12 cellular contexts compared by ENCODE assay signal in the genomic region with DNA sequence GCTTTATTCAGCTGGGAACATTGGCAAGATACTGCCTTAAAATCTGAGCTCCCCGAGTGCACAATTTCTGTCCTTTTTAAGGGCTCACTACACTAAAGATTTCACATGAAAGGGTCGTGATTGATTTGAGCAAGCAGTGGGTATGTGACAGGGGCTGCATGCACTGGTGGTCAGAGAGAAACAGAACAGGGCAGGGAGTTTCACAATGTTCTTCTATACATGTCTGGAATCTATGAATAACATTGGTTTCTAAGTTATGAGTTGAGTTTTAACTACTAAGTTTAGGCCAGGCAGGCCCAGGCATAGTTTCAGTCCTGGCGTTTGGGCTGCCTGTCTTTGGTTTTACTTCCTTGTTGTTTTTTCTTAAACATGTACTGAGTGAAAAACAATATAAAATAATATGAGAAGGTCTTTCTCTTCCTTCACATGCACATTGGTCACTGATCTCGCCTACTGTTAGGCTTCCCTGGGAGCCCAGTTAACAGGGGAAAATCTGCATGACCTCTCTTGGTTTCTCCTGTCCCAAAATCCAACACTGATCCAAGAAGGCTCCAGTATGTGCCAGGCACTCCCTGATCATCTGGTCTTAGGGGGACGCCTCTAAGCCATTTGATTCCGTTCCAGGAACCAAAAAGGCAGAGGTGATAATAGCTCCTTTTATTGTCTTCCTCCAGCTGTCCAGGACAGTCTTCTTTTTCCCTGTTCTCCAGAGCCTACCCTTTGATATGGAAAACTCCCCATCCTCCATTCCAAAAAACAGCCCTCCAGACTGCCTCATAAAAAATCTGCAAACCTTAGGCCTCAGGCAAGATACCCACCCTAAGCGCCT. TPM values are rescaled to one million over a fixed set of nuclear protein-coding genes. Genes with fewer than 3 reads are reported as not detected.
A peak's percentile ranks its signal among the peaks of the same experiment; 100 is the strongest.
DNase-seq lines count a peak whose midpoint lies in the region; ATAC-seq, FAIRE-seq and TF ChIP-seq lines count a peak whose summit lies in the region.
"Had no signal": no experiment of that assay in that cellular context is flagged by ENCODE, and none has a peak within 500 bp of the region (broad histone marks: within the 10 kb centered on the region; RNA-seq: fewer than 3 reads in every experiment).

Gene UGT2B17 (minus strand): TSS at position 51 of the 829 bp plus-strand sequence. CDS start 7,838 bp downstream, outside the sequence.

- TF ChIP-seq CTCF in transverse colon (IDR thresholded peaks at IDR 0.05) (no peak), pancreas (IDR thresholded peaks at IDR 0.05) (no peak)

- H3K36me3 ChIP-seq in transverse colon (no peaks in the 10 kb centered on the region), pancreas (no peaks in the 10 kb centered on the region)

- no peak for ATAC-seq in activated CD8-positive, alpha-beta memory T cell treated with anti-CD3 and anti-CD28 coated beads, Interleukin-2, amount 10 ng/mL, durations not matched to agents 7 days and 5 days
- ATAC-seq in HG02840 (IDR thresholded peaks at IDR 0.05; ENCODE audit: low FRiP score, unreplicated experiment), result peak; percentile 81
- peak; percentile 96 for ATAC-seq in HG03558 (IDR thresholded peaks at IDR 0.05; ENCODE audit: extremely low read depth, unreplicated experiment)
- no peak for ATAC-seq in pancreas

- no peak for TF ChIP-seq POLR2A in transverse colon (IDR thresholded peaks at IDR 0.05)

- no peaks in the 10 kb centered on the region for H3K27me3 ChIP-seq in transverse colon
- no peaks in the 10 kb centered on the region for H3K27me3 ChIP-seq in pancreas

- H3K36me3 Mint-ChIP-seq in activated CD8-positive, alpha-beta memory T cell treated with anti-CD3 and anti-CD28 coated beads, Interleukin-2, amount 10 ng/mL, durations not matched to agents 7 days and 5 days, result no peaks in the 10 kb centered on the region

- peak within 1 kb of the TSS; percentile 37 for H3K27ac Mint-ChIP-seq in activated CD8-positive, alpha-beta memory T cell treated with anti-CD3 and anti-CD28 coated beads, Interleukin-2, amount 10 ng/mL, durations not matched to agents 7 days and 5 days

- TF ChIP-seq EP300 in transverse colon (IDR thresholded peaks at IDR 0.05; ENCODE audit: low read depth), result no peak

- no peak for DNase-seq in activated CD8-positive, alpha-beta memory T cell treated with anti-CD3 and anti-CD28 coated beads, Interleukin-2, amount 10 ng/mL, durations not matched to agents 7 days and 5 days
- no peak for DNase-seq in activated CD8-positive, alpha-beta memory T cell treated with anti-CD3 and anti-CD28 coated beads, Interleukin-2, amount 50 U/mL, for 48 hours
- DNase-seq in transverse colon (no peak), pancreas (no peak), cortex of kidney (lab: John Stamatoyannopoulos, UW) (no peak), NCI-H526 (lab: John Stamatoyannopoulos, UW) (no peak)
- DNase-seq: amniotic stem cell, hypothalamus had no signal

- intact Hi-C loops in transverse colon (cut with DNase I; ENCODE audit: low total_unique reads) (no loop called here), pancreas (cut with DNase I) (no loop called here)

- no peaks in the 10 kb centered on the region for H3K4me1 Mint-ChIP-seq in activated CD8-positive, alpha-beta memory T cell treated with anti-CD3 and anti-CD28 coated beads, Interleukin-2, amount 10 ng/mL, durations not matched to agents 7 days and 5 days

- FAIRE-seq in pancreas (lab: Jason Lieb, UNC), result no peak

- H3K27ac ChIP-seq in transverse colon (no peak within 1 kb of the TSS), pancreas (no peak within 1 kb of the TSS)
- H3K27ac ChIP-seq: 22Rv1, SK-N-MC had no signal

- 63 to 65% methylated on average over 6 to 7 of the region's 7 CpGs for WGBS in transverse colon (ENCODE audit: low coverage in 1 of 2), 2 donors
- 84% methylated on average over 7 of the region's 7 CpGs; no CpG with 5 or more reads in 1 of the 2 donors for WGBS in pancreas, 2 donors

- no peaks in the 10 kb centered on the region for H3K27me3 Mint-ChIP-seq in activated CD8-positive, alpha-beta memory T cell treated with anti-CD3 and anti-CD28 coated beads, Interleukin-2, amount 10 ng/mL, durations not matched to agents 7 days and 5 days

- no peaks in the 10 kb centered on the region for H3K9me3 Mint-ChIP-seq in activated CD8-positive, alpha-beta memory T cell treated with anti-CD3 and anti-CD28 coated beads, Interleukin-2, amount 10 ng/mL, durations not matched to agents 7 days and 5 days (ENCODE audit: low read depth)

- H3K4me3 ChIP-seq in transverse colon, result no peak within 1 kb of the TSS
- H3K4me3 ChIP-seq in pancreas, result no peak within 1 kb of the TSS
- H3K4me3 ChIP-seq: SK-N-MC had no signal

- in situ Hi-C loops in transverse colon (cut with MboI; ENCODE audit: low pct_ligation_motif_present in 1 of 4, low pct_unique_long_range_greater_than_20kb in 1 of 4, low sequenced_read_pairs in 3 of 4), result no loop called here

- H3K9me3 ChIP-seq in transverse colon (no peaks in the 10 kb centered on the region), pancreas (no peaks in the 10 kb centered on the region)

- H3K4me1 ChIP-seq in transverse colon (peaks cover 0 to 12% (median 0%) of the 10 kb centered on the region in 4 donors), pancreas (no peaks in the 10 kb centered on the region)

- H3K4me3 Mint-ChIP-seq in activated CD8-positive, alpha-beta memory T cell treated with anti-CD3 and anti-CD28 coated beads, Interleukin-2, amount 10 ng/mL, durations not matched to agents 7 days and 5 days, result no peak within 1 kb of the TSS

- CTCF ChIA-PET in activated CD8-positive, alpha-beta memory T cell treated with anti-CD3 and anti-CD28 coated beads, Interleukin-2, amount 10 ng/mL, durations not matched to agents 7 days and 5 days (lab: Charles Lee), result no interaction called here

RNA-seq across cellular contexts. Expression of gene UGT2B17, which starts in this region (rescaled TPM):
- not detected for total RNA-seq in activated CD8-positive, alpha-beta memory T cell treated with anti-CD3 and anti-CD28 coated beads, Interleukin-2, amount 10 ng/mL, durations not matched to agents 7 days and 5 days
- 1,000 to 10,000 TPM in 1 of 4 donors, 100 to 1,000 TPM in 2, not detected in 1; 171 to 1,753 (median 346) TPM for total RNA-seq in transverse colon
- total RNA-seq in pancreas, result 1 to 10 TPM in 1 of 6 donors, under 1 TPM in 5; 0.19 to 1.1 (median 0.42) TPM
- under 1 TPM; 0.11 to 0.49 TPM for polyA plus RNA-seq in pancreas

Comparison
In these comparisons a context has a peak if more than half of its experiments do, and no peak if none do; other contexts are left out.
1. ATAC-seq: peak in HG02840 (single experiment) and HG03558 (single experiment); none in activated CD8-positive, alpha-beta memory T cell treated with anti-CD3 and anti-CD28 coated beads, Interleukin-2, amount 10 ng/mL, durations not matched to agents 7 days and 5 days (single experiment) and pancreas (0 of 4).